In the genomic region with DNA sequence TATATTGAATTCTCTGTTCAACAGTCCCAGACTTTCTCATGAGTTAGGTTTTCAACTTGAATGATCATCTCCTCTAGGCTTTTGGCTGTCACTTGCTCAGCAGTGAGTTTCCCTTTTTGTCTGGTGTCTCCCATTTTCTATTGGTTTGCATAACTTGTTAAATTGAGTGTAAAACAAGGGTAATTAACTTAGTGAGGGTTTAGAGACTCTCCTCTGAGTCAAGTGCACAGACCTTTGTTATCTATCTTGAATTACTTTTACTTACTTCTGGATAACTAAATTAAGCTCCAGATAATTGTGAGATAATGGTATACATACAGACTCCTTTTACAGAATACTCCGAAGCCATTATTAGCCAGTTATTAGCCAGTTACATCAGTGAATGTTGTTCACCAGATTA, we compare ENCODE assay signal across 1 cellular context.
TF ChIP-seq lines count a peak whose summit lies in the region.

No MANE protein-coding gene starts in this region.

TF ChIP-seq in SK-N-SH, 30 proteins besides CTCF, POLR2A, EP300 and RAD21:
- no peak for TF ChIP-seq ZBTB33 (IDR thresholded peaks at IDR 0.05; ENCODE audit: borderline replicate concordance, low read depth)
- TF ChIP-seq ELF1 (IDR thresholded peaks at IDR 0.05) = no peak
- no peak for TF ChIP-seq NFIC (IDR thresholded peaks at IDR 0.05; ENCODE audit: borderline replicate concordance)
- TF ChIP-seq CHD2 (IDR thresholded peaks at IDR 0.05; ENCODE audit: low read length, partially characterized antibody) = no peak
- no peak for TF ChIP-seq SIN3A (IDR thresholded peaks at IDR 0.05; ENCODE audit: borderline replicate concordance, low read depth, low read length)
- TF ChIP-seq TAF1 (IDR thresholded peaks at IDR 0.05; ENCODE audit: borderline replicate concordance, low read depth, low read length) = no peak
- peak; percentile 34; the same call in 1 of the 2 replicates for TF ChIP-seq GATA2 (CRISPR knock-in tag; IDR thresholded peaks at IDR 0.05)
